Comparison of ENCODE assay signal across 25 cellular contexts in genomic region chr13:20460744-20461143, GRCh38.
DNase-seq lines count a peak whose midpoint lies in the region; ATAC-seq and TF ChIP-seq lines count a peak whose summit lies in the region.
"Had no signal": no experiment of that assay in that cellular context is flagged by ENCODE, and none has a peak within 500 bp of the region (broad histone marks: within the 10 kb centered on the region; RNA-seq: fewer than 3 reads in every experiment).

No MANE protein-coding gene starts in this region.

- CTCF ChIA-PET in activated CD8-positive, alpha-beta T cell treated with anti-CD3 and anti-CD28 coated beads for 36 hours (lab: Charles Lee) = interaction anchor here (1.3 kb wide), 1 partner anchor 241 kb away, joined by 3 read pairs; no protein-coding TSS in a partner anchor
- CTCF ChIA-PET in activated CD8-positive, alpha-beta T cell treated with anti-CD3 and anti-CD28 coated beads, Interleukin-2, amount 10 ng/mL, durations not matched to agents 7 days and 5 days (lab: Charles Lee) = no interaction called here

- intact Hi-C loops in activated CD8-positive, alpha-beta T cell treated with anti-CD3 and anti-CD28 coated beads for 36 hours (cut with micrococcal nuclease) = no loop called here

- peak; percentile 38 for ATAC-seq in activated CD8-positive, alpha-beta T cell treated with anti-CD3 and anti-CD28 coated beads for 36 hours
- ATAC-seq in activated CD8-positive, alpha-beta T cell treated with anti-CD3 and anti-CD28 coated beads, Interleukin-2, amount 10 ng/mL, durations not matched to agents 7 days and 5 days = no peak
- ATAC-seq in activated naive CD8-positive, alpha-beta T cell treated with anti-CD3 and anti-CD28 coated beads, Interleukin-2, amount 50 U/mL, for 24 hours = no peak
- ATAC-seq in stimulated activated naive CD8-positive, alpha-beta T cell treated with anti-CD3 and anti-CD28 coated beads, Interleukin-15, amount 100 ng/mL, for 72 hours = no peak
- ATAC-seq: gastrocnemius medialis, K562, right lobe of liver had no signal

- H3K27ac Mint-ChIP-seq in activated CD8-positive, alpha-beta T cell treated with anti-CD3 and anti-CD28 coated beads for 36 hours = peak overlapping the region; percentile 25
- H3K27ac Mint-ChIP-seq in activated CD8-positive, alpha-beta T cell treated with anti-CD3 and anti-CD28 coated beads, Interleukin-2, amount 10 ng/mL, durations not matched to agents 7 days and 5 days = no peak overlapping the region
- H3K27ac Mint-ChIP-seq in activated naive CD8-positive, alpha-beta T cell treated with anti-CD3 and anti-CD28 coated beads, Interleukin-2, amount 50 U/mL, for 24 hours = peak overlapping the region; percentile 93
- H3K27ac Mint-ChIP-seq in stimulated activated naive CD8-positive, alpha-beta T cell treated with anti-CD3 and anti-CD28 coated beads, Interleukin-15, amount 100 ng/mL, for 72 hours = peak overlapping the region; percentile 68 to 81
- no peak overlapping the region for H3K27ac Mint-ChIP-seq in immature natural killer cell
- H3K27ac Mint-ChIP-seq: activated CD4-positive, alpha-beta memory T cell treated with anti-CD3 and anti-CD28 coated beads, Interleukin-2, amount 10 ng/mL, durations not matched to agents 7 days and 5 days had no signal

- no peaks in the 10 kb centered on the region for H3K27me3 Mint-ChIP-seq in activated CD8-positive, alpha-beta T cell treated with anti-CD3 and anti-CD28 coated beads for 36 hours
- no peaks in the 10 kb centered on the region for H3K27me3 Mint-ChIP-seq in activated CD8-positive, alpha-beta T cell treated with anti-CD3 and anti-CD28 coated beads, Interleukin-2, amount 10 ng/mL, durations not matched to agents 7 days and 5 days (ENCODE audit: low read depth)
- H3K27me3 Mint-ChIP-seq in activated naive CD8-positive, alpha-beta T cell treated with anti-CD3 and anti-CD28 coated beads, Interleukin-2, amount 50 U/mL, for 24 hours = no peaks in the 10 kb centered on the region
- no peaks in the 10 kb centered on the region for H3K27me3 Mint-ChIP-seq in stimulated activated naive CD8-positive, alpha-beta T cell treated with anti-CD3 and anti-CD28 coated beads, Interleukin-15, amount 100 ng/mL, for 72 hours
- H3K27me3 Mint-ChIP-seq in immature natural killer cell (ENCODE audit: low read depth in 3 of 3) = peaks cover 0 to 2% (median 0%) of the 10 kb centered on the region in 3 donors
- H3K27me3 Mint-ChIP-seq: activated CD4-positive, alpha-beta memory T cell treated with anti-CD3 and anti-CD28 coated beads, Interleukin-2, amount 10 ng/mL, durations not matched to agents 7 days and 5 days had no signal

- POLR2A ChIA-PET in activated CD8-positive, alpha-beta T cell treated with anti-CD3 and anti-CD28 coated beads for 36 hours (lab: Charles Lee) = no interaction called here
- POLR2A ChIA-PET in activated CD8-positive, alpha-beta T cell treated with anti-CD3 and anti-CD28 coated beads, Interleukin-2, amount 10 ng/mL, durations not matched to agents 7 days and 5 days (lab: Charles Lee) = no interaction called here

- H3K4me1 Mint-ChIP-seq in activated CD8-positive, alpha-beta T cell treated with anti-CD3 and anti-CD28 coated beads for 36 hours (ENCODE audit: low read depth) = peaks cover 32% of the 10 kb centered on the region
- peaks cover 33% of the 10 kb centered on the region for H3K4me1 Mint-ChIP-seq in activated CD8-positive, alpha-beta T cell treated with anti-CD3 and anti-CD28 coated beads, Interleukin-2, amount 10 ng/mL, durations not matched to agents 7 days and 5 days (ENCODE audit: low read depth)
- H3K4me1 Mint-ChIP-seq in activated naive CD8-positive, alpha-beta T cell treated with anti-CD3 and anti-CD28 coated beads, Interleukin-2, amount 50 U/mL, for 24 hours = peaks cover 49% of the 10 kb centered on the region
- peaks cover 55% of the 10 kb centered on the region for H3K4me1 Mint-ChIP-seq in stimulated activated naive CD8-positive, alpha-beta T cell treated with anti-CD3 and anti-CD28 coated beads, Interleukin-15, amount 100 ng/mL, for 72 hours
- peaks cover 16% of the 10 kb centered on the region in 2 donors for H3K4me1 Mint-ChIP-seq in immature natural killer cell

- no peak for TF ChIP-seq CTCF in activated CD8-positive, alpha-beta T cell treated with anti-CD3 and anti-CD28 coated beads for 36 hours (IDR thresholded peaks at IDR 0.05)

- H3K9me3 Mint-ChIP-seq in activated CD8-positive, alpha-beta T cell treated with anti-CD3 and anti-CD28 coated beads for 36 hours = no peaks in the 10 kb centered on the region
- no peaks in the 10 kb centered on the region for H3K9me3 Mint-ChIP-seq in activated CD8-positive, alpha-beta T cell treated with anti-CD3 and anti-CD28 coated beads, Interleukin-2, amount 10 ng/mL, durations not matched to agents 7 days and 5 days (ENCODE audit: insufficient read depth)
- peaks cover 4% of the 10 kb centered on the region for H3K9me3 Mint-ChIP-seq in activated naive CD8-positive, alpha-beta T cell treated with anti-CD3 and anti-CD28 coated beads, Interleukin-2, amount 50 U/mL, for 24 hours
- H3K9me3 Mint-ChIP-seq in stimulated activated naive CD8-positive, alpha-beta T cell treated with anti-CD3 and anti-CD28 coated beads, Interleukin-15, amount 100 ng/mL, for 72 hours = no peaks in the 10 kb centered on the region
- no peaks in the 10 kb centered on the region for H3K9me3 Mint-ChIP-seq in immature natural killer cell
- H3K9me3 Mint-ChIP-seq: activated CD4-positive, alpha-beta memory T cell treated with anti-CD3 and anti-CD28 coated beads, Interleukin-2, amount 10 ng/mL, durations not matched to agents 7 days and 5 days; neural progenitor cell had no signal

- DNase-seq in activated CD8-positive, alpha-beta T cell treated with anti-CD3 and anti-CD28 coated beads for 36 hours = peak; percentile 21
- no peak for DNase-seq in activated CD8-positive, alpha-beta T cell treated with anti-CD3 and anti-CD28 coated beads, Interleukin-2, amount 10 ng/mL, durations not matched to agents 7 days and 5 days
- DNase-seq in Kasumi-1 (lab: John Stamatoyannopoulos, UW) (peak; percentile 0 to 7), NCI-H446 treated with DMSO at 0.1 percent for 48 hours (lab: John Stamatoyannopoulos, UW) (no peak), amniotic stem cell (lab: John Stamatoyannopoulos, UW) (no peak), immature natural killer cell (no peak)
- DNase-seq in activated naive CD8-positive, alpha-beta T cell treated with anti-CD3 and anti-CD28 coated beads, Interleukin-2, amount 50 U/mL, for 24 hours = peak; percentile 36
- no peak for DNase-seq in stimulated activated naive CD8-positive, alpha-beta T cell treated with anti-CD3 and anti-CD28 coated beads, Interleukin-15, amount 100 ng/mL, for 72 hours
- DNase-seq: activated CD4-positive, alpha-beta memory T cell treated with anti-CD3 and anti-CD28 coated beads, Interleukin-2, amount 10 ng/mL, durations not matched to agents 7 days and 5 days; activated gamma-delta T cell; activated T-cell treated with anti-CD3 and anti-CD28 coated beads for 4 hours; adrenal gland; colonic mucosa; esophagus squamous epithelium; gastrocnemius medialis; GOT3; kidney; MV-4-11; NCI-H1694; NCI-H2171; NCI-H524 treated with DMSO at 0.1 percent for 48 hours; right lobe of liver; SK-N-SH had no signal

- no peak overlapping the region for H3K4me3 Mint-ChIP-seq in activated CD8-positive, alpha-beta T cell treated with anti-CD3 and anti-CD28 coated beads for 36 hours
- no peak overlapping the region for H3K4me3 Mint-ChIP-seq in activated CD8-positive, alpha-beta T cell treated with anti-CD3 and anti-CD28 coated beads, Interleukin-2, amount 10 ng/mL, durations not matched to agents 7 days and 5 days
- peak overlapping the region; percentile 38 for H3K4me3 Mint-ChIP-seq in activated naive CD8-positive, alpha-beta T cell treated with anti-CD3 and anti-CD28 coated beads, Interleukin-2, amount 50 U/mL, for 24 hours
- H3K4me3 Mint-ChIP-seq in stimulated activated naive CD8-positive, alpha-beta T cell treated with anti-CD3 and anti-CD28 coated beads, Interleukin-15, amount 100 ng/mL, for 72 hours = peak overlapping the region; percentile 16 to 62
- H3K4me3 Mint-ChIP-seq in immature natural killer cell = peak overlapping the region in 2 of 5 donors; percentile 18 to 31
- H3K4me3 Mint-ChIP-seq: activated CD4-positive, alpha-beta memory T cell treated with anti-CD3 and anti-CD28 coated beads, Interleukin-2, amount 10 ng/mL, durations not matched to agents 7 days and 5 days; neural progenitor cell had no signal

- H3K36me3 Mint-ChIP-seq in activated CD8-positive, alpha-beta T cell treated with anti-CD3 and anti-CD28 coated beads for 36 hours (ENCODE audit: low read depth) = no peaks in the 10 kb centered on the region
- no peaks in the 10 kb centered on the region for H3K36me3 Mint-ChIP-seq in activated CD8-positive, alpha-beta T cell treated with anti-CD3 and anti-CD28 coated beads, Interleukin-2, amount 10 ng/mL, durations not matched to agents 7 days and 5 days (ENCODE audit: low read depth)
- no peaks in the 10 kb centered on the region for H3K36me3 Mint-ChIP-seq in activated naive CD8-positive, alpha-beta T cell treated with anti-CD3 and anti-CD28 coated beads, Interleukin-2, amount 50 U/mL, for 24 hours (ENCODE audit: low read depth)
- peaks cover 0 to 4% (median 0%) of the 10 kb centered on the region in 3 donors for H3K36me3 Mint-ChIP-seq in immature natural killer cell
- H3K36me3 Mint-ChIP-seq: neural progenitor cell had no signal

Comparison
In these comparisons a context has a peak if more than half of its experiments do, and no peak if none do; other contexts are left out.
1. DNase-seq: peak in activated CD8-positive, alpha-beta T cell treated with anti-CD3 and anti-CD28 coated beads for 36 hours (single experiment), Kasumi-1 (2 of 2) and activated naive CD8-positive, alpha-beta T cell treated with anti-CD3 and anti-CD28 coated beads, Interleukin-2, amount 50 U/mL, for 24 hours (single experiment); none in activated CD8-positive, alpha-beta T cell treated with anti-CD3 and anti-CD28 coated beads, Interleukin-2, amount 10 ng/mL, durations not matched to agents 7 days and 5 days (single experiment), stimulated activated naive CD8-positive, alpha-beta T cell treated with anti-CD3 and anti-CD28 coated beads, Interleukin-15, amount 100 ng/mL, for 72 hours (0 of 2), NCI-H446 treated with DMSO at 0.1 percent for 48 hours (single experiment), amniotic stem cell (single experiment) and immature natural killer cell (0 of 3).
2. H3K27ac Mint-ChIP-seq: peak in activated CD8-positive, alpha-beta T cell treated with anti-CD3 and anti-CD28 coated beads for 36 hours (single experiment), activated naive CD8-positive, alpha-beta T cell treated with anti-CD3 and anti-CD28 coated beads, Interleukin-2, amount 50 U/mL, for 24 hours (single experiment) and stimulated activated naive CD8-positive, alpha-beta T cell treated with anti-CD3 and anti-CD28 coated beads, Interleukin-15, amount 100 ng/mL, for 72 hours (2 of 2); none in activated CD8-positive, alpha-beta T cell treated with anti-CD3 and anti-CD28 coated beads, Interleukin-2, amount 10 ng/mL, durations not matched to agents 7 days and 5 days (single experiment) and immature natural killer cell (0 of 6).
3. H3K4me3 Mint-ChIP-seq: peak in activated naive CD8-positive, alpha-beta T cell treated with anti-CD3 and anti-CD28 coated beads, Interleukin-2, amount 50 U/mL, for 24 hours (single experiment) and stimulated activated naive CD8-positive, alpha-beta T cell treated with anti-CD3 and anti-CD28 coated beads, Interleukin-15, amount 100 ng/mL, for 72 hours (2 of 2); none in activated CD8-positive, alpha-beta T cell treated with anti-CD3 and anti-CD28 coated beads for 36 hours (single experiment) and activated CD8-positive, alpha-beta T cell treated with anti-CD3 and anti-CD28 coated beads, Interleukin-2, amount 10 ng/mL, durations not matched to agents 7 days and 5 days (single experiment).